In the genomic region with DNA sequence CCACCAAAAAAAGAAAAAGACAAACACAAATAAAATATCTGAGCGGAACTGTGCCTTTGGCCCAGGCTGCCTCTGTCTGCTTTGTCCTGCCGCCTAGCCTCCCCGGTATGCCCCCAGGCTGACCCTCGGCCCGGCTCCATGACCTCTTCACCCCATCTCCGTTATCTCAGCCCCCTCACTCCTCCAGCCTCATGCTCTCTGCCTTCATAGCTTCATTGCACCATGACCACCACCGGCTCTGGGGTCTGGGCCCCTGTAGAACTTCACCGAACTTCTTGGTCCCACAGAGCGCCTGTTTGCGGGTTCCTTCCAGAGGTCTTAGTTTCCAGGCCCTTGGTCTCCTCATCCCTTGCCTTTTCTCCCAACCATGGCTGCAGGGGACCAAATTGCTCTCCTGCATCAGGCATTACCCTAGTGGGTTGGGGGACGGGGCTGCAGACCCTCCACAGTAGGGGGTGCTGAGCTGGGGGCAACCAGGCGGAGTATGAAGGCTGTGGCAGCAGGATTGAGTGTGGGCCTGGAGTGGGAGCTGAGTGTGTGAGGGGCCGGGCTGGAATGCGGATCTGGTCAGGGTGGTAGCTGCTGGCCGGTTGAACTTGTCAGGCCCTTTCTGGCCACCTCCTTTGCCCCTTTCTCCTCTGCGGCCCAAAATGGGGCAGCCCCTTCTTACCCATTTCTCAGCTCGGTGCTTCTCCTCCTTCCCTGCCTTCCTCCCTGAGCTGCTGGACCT, we compare ENCODE assay signal across 1 cellular context.
TF ChIP-seq lines count a peak whose summit lies in the region.

No MANE protein-coding gene starts in this region.

TF ChIP-seq in K562, 482 proteins besides CTCF, POLR2A, EP300 and RAD21:
- TF ChIP-seq GABPB1 (CRISPR knock-in tag; IDR thresholded peaks at IDR 0.05) (no peak), POLR2G (IDR thresholded peaks at IDR 0.05; ENCODE audit: low read depth, low read length) (peak; percentile 22; the same call in 1 of the 2 replicates)
